Comparison of ENCODE assay signal across 9 cellular contexts in genomic region chr2:86396304-86396785, GRCh38. TPM values are rescaled to one million over a fixed set of nuclear protein-coding genes. Genes with fewer than 3 reads are reported as not detected.
DNase-seq lines count a peak whose midpoint lies in the region; ATAC-seq and TF ChIP-seq lines count a peak whose summit lies in the region.
"Had no signal": no experiment of that assay in that cellular context is flagged by ENCODE, and none has a peak within 500 bp of the region (broad histone marks: within the 10 kb centered on the region; RNA-seq: fewer than 3 reads in every experiment).

No MANE protein-coding gene starts in this region.

- H3K27me3 ChIP-seq in brain microvascular endothelial cell (replicated peaks) (no peaks in the 10 kb centered on the region), lung (ENCODE audit: control insufficient read depth, insufficient read depth) (no peaks in the 10 kb centered on the region)

- in situ Hi-C loops in brain microvascular endothelial cell (cut with HindIII; ENCODE audit: low pct_ligation_motif_present, low sequenced_read_pairs), result no loop called here

- no peak overlapping the region for H3K27ac ChIP-seq in brain microvascular endothelial cell
- H3K27ac ChIP-seq in lung (ENCODE audit: low read depth in 1 of 2, low read length in 1 of 2), result no peak overlapping the region

- no peak overlapping the region for H3K4me3 ChIP-seq in brain microvascular endothelial cell (ENCODE audit: low read depth, low read length)
- H3K4me3 ChIP-seq in lung, result no peak overlapping the region

- H3K36me3 ChIP-seq in brain microvascular endothelial cell (replicated peaks) (no peaks in the 10 kb centered on the region), lung (ENCODE audit: control insufficient read depth in 2 of 2, insufficient read depth in 2 of 2, low read length in 2 of 2) (no peaks in the 10 kb centered on the region)

- peaks cover 4 to 5% of the 10 kb centered on the region in 2 donors for H3K4me1 ChIP-seq in lung (ENCODE audit: control insufficient read depth in 2 of 2, insufficient read depth in 2 of 2, low read length in 2 of 2)

- peak; percentile 61 for TF ChIP-seq CTCF in brain microvascular endothelial cell (IDR thresholded peaks at IDR 0.05; ENCODE audit: low read depth, low read length, missing control alignments)
- peak; percentile 17 for TF ChIP-seq CTCF in lung (IDR thresholded peaks at IDR 0.05; ENCODE audit: control extremely low read depth, extremely low read depth)

- 80 to 88% methylated on average over 6 of the region's 6 CpGs for WGBS in lung, 2 donors

- ATAC-seq in lung (ENCODE audit: insufficient read depth, low FRiP score) (no peak), GM19455 (IDR thresholded peaks at IDR 0.05; ENCODE audit: unreplicated experiment) (no peak), HG02884 (IDR thresholded peaks at IDR 0.05; ENCODE audit: unreplicated experiment) (no peak)
- ATAC-seq: CD8-positive, alpha-beta T cell had no signal

- DNase-seq in NOMO-1 treated with DMSO at 0.1 percent for 48 hours (lab: John Stamatoyannopoulos, UW; ENCODE audit: unreplicated experiment) (peak; percentile 56), NOMO-1 treated with dmso at 0.1 percent for 144 hours (lab: John Stamatoyannopoulos, UW; ENCODE audit: unreplicated experiment) (no peak), NCI-H1694 (lab: John Stamatoyannopoulos, UW) (peak; percentile 37), brain microvascular endothelial cell (peak; percentile 52), lung (ENCODE audit: low spot score) (no peak), mesenteric fat pad (ENCODE audit: low spot score) (no peak)

- peaks cover 0 to 2% of the 10 kb centered on the region in 2 donors for H3K9me3 ChIP-seq in lung (ENCODE audit: control insufficient read depth in 2 of 2, insufficient read depth in 1 of 2, low read length in 1 of 2)

RNA-seq across cellular contexts. Expression of gene KDM3A, which starts 44.8 kb away (rescaled TPM):
- total RNA-seq in lung, result 100 to 1,000 TPM in 1 of 2 donors, 10 to 100 TPM in 1; 37.2 to 130 TPM
- 10 to 100 TPM; 17.5 to 18.5 TPM for polyA plus RNA-seq in lung
- 22.1 TPM for total RNA-seq in mesenteric fat pad

RNA-seq across cellular contexts. Expression of gene REEP1, which starts 58.9 kb away (rescaled TPM):
- total RNA-seq in lung (10 to 100 TPM in 1 of 2 donors, 1 to 10 TPM in 1; 7.7 to 19.7 TPM), mesenteric fat pad (0.96 TPM)
- polyA plus RNA-seq in lung, result 1 to 10 TPM; 2.4 to 3.1 TPM
- total RNA-seq: CD8-positive, alpha-beta T cell had no signal

Comparison
In these comparisons a context has a peak if more than half of its experiments do, and no peak if none do; other contexts are left out.
1. DNase-seq: peak in NOMO-1 treated with DMSO at 0.1 percent for 48 hours (single experiment), NCI-H1694 (single experiment) and brain microvascular endothelial cell (single experiment); none in NOMO-1 treated with dmso at 0.1 percent for 144 hours (single experiment), lung (single experiment) and mesenteric fat pad (single experiment).